Comparison of ENCODE assay signal across 22 cellular contexts in genomic region chr5:103027267-103027666, GRCh38.
DNase-seq lines count a peak whose midpoint lies in the region; ATAC-seq and TF ChIP-seq lines count a peak whose summit lies in the region.
"Had no signal": no experiment of that assay in that cellular context is flagged by ENCODE, and none has a peak within 500 bp of the region (broad histone marks: within the 10 kb centered on the region; RNA-seq: fewer than 3 reads in every experiment).

No MANE protein-coding gene starts in this region.

- H3K27me3 Mint-ChIP-seq in neural crest cell (ENCODE audit: low read depth), result no peaks in the 10 kb centered on the region
- no peaks in the 10 kb centered on the region for H3K27me3 Mint-ChIP-seq in activated T-helper 2 cell treated with anti-CD3 and anti-CD28 coated beads, Interferon-gamma antibody, Interleukin-2, Interleukin-4, amounts not matched to agents 10 μg/mL and 5 μg/mL and 100 μg/mL, durations not matched to agents 14 hours and 24 hours and 36 hours (ENCODE audit: low read depth)
- H3K27me3 Mint-ChIP-seq: CD4-positive, alpha-beta memory T cell had no signal

- peak in 6 of 8 donors; percentile 24 to 64 (median 33) for ATAC-seq in heart right ventricle
- ATAC-seq in Right ventricle myocardium inferior, result no peak
- peak; percentile 57 for ATAC-seq in left ventricle myocardium superior
- ATAC-seq: A549 had no signal

- H3K4me1 Mint-ChIP-seq in neural crest cell, result peaks cover 5% of the 10 kb centered on the region
- no peaks in the 10 kb centered on the region for H3K4me1 Mint-ChIP-seq in activated T-helper 2 cell treated with anti-CD3 and anti-CD28 coated beads, Interferon-gamma antibody, Interleukin-2, Interleukin-4, amounts not matched to agents 10 μg/mL and 5 μg/mL and 100 μg/mL, durations not matched to agents 14 hours and 24 hours and 36 hours (ENCODE audit: low read depth)
- H3K4me1 Mint-ChIP-seq: CD4-positive, alpha-beta memory T cell had no signal

- no peak for TF ChIP-seq CTCF in heart right ventricle (IDR thresholded peaks at IDR 0.05)
- TF ChIP-seq CTCF in neural crest cell (conservative IDR thresholded peaks at IDR 0.05), result no peak

- H3K9me3 ChIP-seq in heart right ventricle, result no peaks in the 10 kb centered on the region
- H3K9me3 ChIP-seq: A549, BE2C, HAP-1 had no signal

- H3K27ac Mint-ChIP-seq in neural crest cell (ENCODE audit: unreplicated experiment), result peak overlapping the region; percentile 76
- H3K27ac Mint-ChIP-seq in activated T-helper 2 cell treated with anti-CD3 and anti-CD28 coated beads, Interferon-gamma antibody, Interleukin-2, Interleukin-4, amounts not matched to agents 10 μg/mL and 5 μg/mL and 100 μg/mL, durations not matched to agents 14 hours and 24 hours and 36 hours, result no peak overlapping the region
- H3K27ac Mint-ChIP-seq: CD14-positive monocyte; CD4-positive, alpha-beta memory T cell; HFFc6 had no signal

- no peak overlapping the region for H3K4me3 Mint-ChIP-seq in neural crest cell
- H3K4me3 Mint-ChIP-seq in activated T-helper 2 cell treated with anti-CD3 and anti-CD28 coated beads, Interferon-gamma antibody, Interleukin-2, Interleukin-4, amounts not matched to agents 10 μg/mL and 5 μg/mL and 100 μg/mL, durations not matched to agents 14 hours and 24 hours and 36 hours (ENCODE audit: low read depth), result no peak overlapping the region
- H3K4me3 Mint-ChIP-seq: CD14-positive monocyte; CD4-positive, alpha-beta memory T cell; HFFc6 had no signal

- H3K36me3 ChIP-seq in heart right ventricle, result peaks cover 0 to 100% (median 31%) of the 10 kb centered on the region in 9 donors
- H3K36me3 ChIP-seq: BE2C, HAP-1 had no signal

- DNase-seq in heart right ventricle (no peak), Right ventricle myocardium inferior (ENCODE audit: missing footprints) (no peak), left ventricle myocardium superior (no peak), neural crest cell (ENCODE audit: low read depth, low spot score) (no peak), NCI-H748 treated with DMSO at 0.1 percent for 48 hours (lab: John Stamatoyannopoulos, UW) (no peak)
- no peak for DNase-seq in activated T-helper 2 cell treated with anti-CD3 and anti-CD28 coated beads, Interferon-gamma antibody, Interleukin-2, Interleukin-4, amounts not matched to agents 10 μg/mL and 5 μg/mL and 100 μg/mL, durations not matched to agents 14 hours and 24 hours and 36 hours (ENCODE audit: low spot score)
- DNase-seq: 8988T; ACHN; AML-193; BE2C; Calu3; CD4-positive, alpha-beta memory T cell; COR-L47; DMS53; DMS79 treated with DMSO at 0.1 percent for 48 hours; GF-D8; GOT3; HFFc6 had no signal

- WGBS in heart right ventricle, 2 donors, result 57 to 80% methylated on average over 2 of the region's 2 CpGs

- H3K9me3 Mint-ChIP-seq in neural crest cell, result no peaks in the 10 kb centered on the region
- no peaks in the 10 kb centered on the region for H3K9me3 Mint-ChIP-seq in activated T-helper 2 cell treated with anti-CD3 and anti-CD28 coated beads, Interferon-gamma antibody, Interleukin-2, Interleukin-4, amounts not matched to agents 10 μg/mL and 5 μg/mL and 100 μg/mL, durations not matched to agents 14 hours and 24 hours and 36 hours
- H3K9me3 Mint-ChIP-seq: CD14-positive monocyte, HFFc6 had no signal

- no peak overlapping the region for H3K4me3 ChIP-seq in heart right ventricle
- H3K4me3 ChIP-seq: A549; BLaER1 treated with 17β-estradiol and CSF1 and Interleukin-3, amounts not matched to agents 10 nM and 100 nM; HAP-1 had no signal

- intact Hi-C loops in heart right ventricle (cut with DNase I) (loop anchor here in 1 of 10 donors (5.0 kb wide), 1 partner anchor 245 kb away; no protein-coding TSS in a partner anchor), Right ventricle myocardium inferior (cut with DNase I) (no loop called here), left ventricle myocardium superior (cut with micrococcal nuclease) (no loop called here)
- intact Hi-C loops in activated T-helper 2 cell treated with anti-CD3 and anti-CD28 coated beads, Interferon-gamma antibody, Interleukin-2, Interleukin-4, amounts not matched to agents 10 μg/mL and 5 μg/mL and 100 μg/mL, durations not matched to agents 14 hours and 24 hours and 36 hours (cut with micrococcal nuclease), result no loop called here

- H3K36me3 Mint-ChIP-seq in neural crest cell (ENCODE audit: low read depth), result peaks cover 5% of the 10 kb centered on the region
- H3K36me3 Mint-ChIP-seq in activated T-helper 2 cell treated with anti-CD3 and anti-CD28 coated beads, Interferon-gamma antibody, Interleukin-2, Interleukin-4, amounts not matched to agents 10 μg/mL and 5 μg/mL and 100 μg/mL, durations not matched to agents 14 hours and 24 hours and 36 hours (ENCODE audit: low read depth), result peaks cover 12% of the 10 kb centered on the region

- H3K27ac ChIP-seq in heart right ventricle, result peak overlapping the region in 2 of 10 donors; percentile 6 to 16
- H3K27ac ChIP-seq: A549; BLaER1 treated with 17β-estradiol and CSF1 and Interleukin-3, amounts not matched to agents 10 nM and 100 nM had no signal

- no peaks in the 10 kb centered on the region for H3K27me3 ChIP-seq in heart right ventricle
- H3K27me3 ChIP-seq: BE2C; BLaER1 treated with 17β-estradiol and CSF1 and Interleukin-3, amounts not matched to agents 10 nM and 100 nM had no signal

- H3K4me1 ChIP-seq in heart right ventricle, result peaks cover 0 to 15% (median 0%) of the 10 kb centered on the region in 9 donors
- H3K4me1 ChIP-seq: A549, BE2C, HAP-1 had no signal
